ENCODE assay signal across 17 cellular contexts in the genomic region with DNA sequence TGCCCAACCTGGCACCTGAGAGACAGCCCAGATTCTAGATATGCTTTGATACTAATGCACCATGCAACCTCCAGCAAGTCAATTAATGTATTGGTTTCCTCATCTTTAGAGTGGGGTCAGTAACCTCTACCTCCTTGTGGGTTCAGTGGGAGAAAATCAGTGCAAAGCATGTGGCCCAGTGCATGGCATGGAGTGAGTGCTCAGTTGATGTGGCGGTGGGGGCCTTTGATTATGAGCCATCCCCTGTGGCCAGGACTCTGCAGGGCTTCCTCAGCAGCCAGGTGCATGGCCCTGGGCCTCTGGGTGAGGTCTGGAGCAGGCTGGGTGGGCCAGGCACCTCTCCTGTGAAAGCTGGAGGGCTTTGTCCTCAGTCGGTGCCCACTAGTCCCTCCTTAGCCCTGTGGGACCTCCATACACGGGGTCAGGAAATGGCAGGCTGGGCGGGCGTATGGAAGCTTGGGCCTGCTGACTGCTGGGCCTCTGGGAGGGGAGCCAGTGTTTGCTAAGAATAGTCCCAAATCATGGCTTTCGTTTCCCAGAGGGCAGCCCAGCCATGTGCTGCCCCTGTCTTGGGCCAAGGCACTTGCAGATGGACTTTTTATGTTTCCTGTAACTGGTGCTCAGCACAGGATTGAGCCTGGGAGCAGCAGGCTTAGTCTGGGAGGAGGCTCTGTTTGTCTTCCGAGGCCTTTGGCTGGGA. TPM values are rescaled to one million over a fixed set of nuclear protein-coding genes. Genes with fewer than 3 reads are reported as not detected.
DNase-seq lines count a peak whose midpoint lies in the region; ATAC-seq, FAIRE-seq and TF ChIP-seq lines count a peak whose summit lies in the region.
"Had no signal": no experiment of that assay in that cellular context is flagged by ENCODE, and none has a peak within 500 bp of the region (broad histone marks: within the 10 kb centered on the region; RNA-seq: fewer than 3 reads in every experiment).

No MANE protein-coding gene starts in this region.

- H3K27me3 ChIP-seq in endodermal cell (ENCODE audit: control insufficient read depth, insufficient read depth, low read length, poor library complexity, severe bottlenecking) (no peaks in the 10 kb centered on the region), right lobe of liver (no peaks in the 10 kb centered on the region)

- DNase-seq in endodermal cell (no peak), right lobe of liver (peak in 1 of 3 donors; percentile 33), GM19239 (ENCODE audit: insufficient read length, low spot score) (no peak), type B pancreatic cell (ENCODE audit: extremely low spot score, unreplicated experiment) (no peak), RWPE1 (ENCODE audit: low spot score) (no peak)
- DNase-seq in stimulated activated CD4-positive, alpha-beta T cell treated with anti-CD3 and anti-CD28 coated beads, Interleukin-12 subunit alpha, Interleukin-12 subunit beta, amount 100 ng/mL, for 4 hours = no peak
- DNase-seq: activated CD4-positive, alpha-beta T cell treated with anti-CD3 and anti-CD28 coated beads, Interleukin-2, amount 10 ng/mL, durations not matched to agents 7 days and 5 days; activated effector memory CD4-positive, alpha-beta T cell treated with anti-CD3 and anti-CD28 coated beads, Interleukin-2, amount 50 U/mL, for 16 hours; HFFc6; PC-3 had no signal

- H3K9me3 ChIP-seq in HEK293 (ENCODE audit: control insufficient read depth, insufficient read depth, low read depth, low read length) (no peaks in the 10 kb centered on the region), endodermal cell (ENCODE audit: control insufficient read depth, low read length) (no peaks in the 10 kb centered on the region), right lobe of liver (no peaks in the 10 kb centered on the region)

- no peak for TF ChIP-seq POLR2A in right lobe of liver (IDR thresholded peaks at IDR 0.05)

- CTCF ChIA-PET in HEK293 (lab: Yijun Ruan, JAX) = no interaction called here
- CTCF ChIA-PET in RWPE1 (lab: Yijun Ruan, JAX) = no interaction called here

- H3K27ac Mint-ChIP-seq in endodermal cell (peak overlapping the region; percentile 55), type B pancreatic cell (no peak overlapping the region)
- peak overlapping the region; percentile 4 for H3K27ac Mint-ChIP-seq in stimulated activated memory B cell treated with anti-CD40 and anti-IgM and Interleukin-4, amounts not matched to agents 10 μg/mL and 1 μg/mL and 100 μg/mL, for 72 hours
- H3K27ac Mint-ChIP-seq: activated CD4-positive, alpha-beta T cell treated with anti-CD3 and anti-CD28 coated beads, Interleukin-2, amount 10 ng/mL, durations not matched to agents 7 days and 5 days; HFFc6; T-helper 1 cell treated with Interleukin-12 subunit alpha and Interleukin-12 subunit beta and Interleukin-4 antibody, amounts not matched to agents 30 μg/mL and 1 μg/mL, for 36 hours had no signal

- H3K9me3 Mint-ChIP-seq in endodermal cell = no peaks in the 10 kb centered on the region
- H3K9me3 Mint-ChIP-seq in stimulated activated memory B cell treated with anti-CD40 and anti-IgM and Interleukin-4, amounts not matched to agents 10 μg/mL and 1 μg/mL and 100 μg/mL, for 72 hours = no peaks in the 10 kb centered on the region
- no peaks in the 10 kb centered on the region for H3K9me3 Mint-ChIP-seq in type B pancreatic cell
- H3K9me3 Mint-ChIP-seq: activated CD4-positive, alpha-beta T cell treated with anti-CD3 and anti-CD28 coated beads, Interleukin-2, amount 10 ng/mL, durations not matched to agents 7 days and 5 days; central memory CD8-positive, alpha-beta T cell; HFFc6; T-helper 1 cell treated with Interleukin-12 subunit alpha and Interleukin-12 subunit beta and Interleukin-4 antibody, amounts not matched to agents 30 μg/mL and 1 μg/mL, for 36 hours had no signal

- TF ChIP-seq CTCF in HEK293 (tag by site-specific recombination; IDR thresholded peaks at IDR 0.05) (no peak), endodermal cell (conservative IDR thresholded peaks at IDR 0.05) (no peak), right lobe of liver (IDR thresholded peaks at IDR 0.05) (no peak), type B pancreatic cell (conservative IDR thresholded peaks at IDR 0.05) (no peak), RWPE1 (conservative IDR thresholded peaks at IDR 0.05; ENCODE audit: low read depth) (no peak)

- H3K27me3 Mint-ChIP-seq in endodermal cell (ENCODE audit: insufficient read depth) = no peaks in the 10 kb centered on the region
- no peaks in the 10 kb centered on the region for H3K27me3 Mint-ChIP-seq in stimulated activated memory B cell treated with anti-CD40 and anti-IgM and Interleukin-4, amounts not matched to agents 10 μg/mL and 1 μg/mL and 100 μg/mL, for 72 hours
- peaks cover 34% of the 10 kb centered on the region for H3K27me3 Mint-ChIP-seq in type B pancreatic cell

- H3K27ac ChIP-seq in HEK293 (ENCODE audit: extremely low read depth, low read depth, low read length) = no peak overlapping the region
- no peak overlapping the region for H3K27ac ChIP-seq in endodermal cell (ENCODE audit: low read depth, low read length)
- H3K27ac ChIP-seq in right lobe of liver = peak overlapping the region in 1 of 3 donors; percentile 22
- no peak overlapping the region for H3K27ac ChIP-seq in RWPE1

- 84 to 91% methylated on average over 5 to 7 of the region's 7 CpGs for WGBS in endodermal cell (ENCODE audit: insufficient coverage in 1 of 2, insufficient read length in 1 of 2), 2 experiments
- WGBS in right lobe of liver (ENCODE audit: insufficient coverage, low coverage, low lambda C conversion rate, missing lambda C conversion rate) = 50% methylated on average over 2 of the region's 7 CpGs

- no peak overlapping the region for H3K4me3 Mint-ChIP-seq in endodermal cell
- no peak overlapping the region for H3K4me3 Mint-ChIP-seq in stimulated activated memory B cell treated with anti-CD40 and anti-IgM and Interleukin-4, amounts not matched to agents 10 μg/mL and 1 μg/mL and 100 μg/mL, for 72 hours
- H3K4me3 Mint-ChIP-seq in type B pancreatic cell = no peak overlapping the region
- H3K4me3 Mint-ChIP-seq: activated CD4-positive, alpha-beta T cell treated with anti-CD3 and anti-CD28 coated beads, Interleukin-2, amount 10 ng/mL, durations not matched to agents 7 days and 5 days; central memory CD8-positive, alpha-beta T cell; HFFc6; T-helper 1 cell treated with Interleukin-12 subunit alpha and Interleukin-12 subunit beta and Interleukin-4 antibody, amounts not matched to agents 30 μg/mL and 1 μg/mL, for 36 hours had no signal

- ATAC-seq in right lobe of liver = peak; percentile 44 to 54 (median 50)
- ATAC-seq in stimulated activated memory B cell treated with anti-CD40 and anti-IgM and Interleukin-4, amounts not matched to agents 10 μg/mL and 1 μg/mL and 100 μg/mL, for 72 hours = no peak
- ATAC-seq: PC-3 had no signal

- H3K4me1 Mint-ChIP-seq in endodermal cell (peaks cover 36% of the 10 kb centered on the region), type B pancreatic cell (ENCODE audit: unreplicated experiment) (peaks cover 21% of the 10 kb centered on the region)
- peaks cover 47% of the 10 kb centered on the region for H3K4me1 Mint-ChIP-seq in stimulated activated memory B cell treated with anti-CD40 and anti-IgM and Interleukin-4, amounts not matched to agents 10 μg/mL and 1 μg/mL and 100 μg/mL, for 72 hours

- H3K4me1 ChIP-seq in HEK293 (ENCODE audit: control insufficient read depth, insufficient read depth, low read length) (peaks cover 6% of the 10 kb centered on the region), endodermal cell (ENCODE audit: control insufficient read depth, insufficient read depth, low read length) (peaks cover 6% of the 10 kb centered on the region), right lobe of liver (peaks cover 0 to 12% (median 0%) of the 10 kb centered on the region in 4 donors)

- H3K36me3 Mint-ChIP-seq in endodermal cell (ENCODE audit: low read depth) (peaks cover 19% of the 10 kb centered on the region), type B pancreatic cell (no peaks in the 10 kb centered on the region)
- peaks cover 4% of the 10 kb centered on the region for H3K36me3 Mint-ChIP-seq in stimulated activated memory B cell treated with anti-CD40 and anti-IgM and Interleukin-4, amounts not matched to agents 10 μg/mL and 1 μg/mL and 100 μg/mL, for 72 hours

- POLR2A ChIA-PET in HEK293 (lab: Yijun Ruan, JAX) = no interaction called here
- POLR2A ChIA-PET in RWPE1 (lab: Yijun Ruan, JAX; ENCODE audit: low non-redundant PET) = no interaction called here

- intact Hi-C loops in right lobe of liver (cut with DNase I) = no loop called here

- no peak for FAIRE-seq in GM19239 (lab: Jason Lieb, UNC)
- FAIRE-seq: GM12892 had no signal

- H3K4me3 ChIP-seq in HEK293 (ENCODE audit: low read depth, low read length) (no peak overlapping the region), endodermal cell (ENCODE audit: low read length) (no peak overlapping the region), right lobe of liver (no peak overlapping the region)

- no peak overlapping the region for H3K9ac ChIP-seq in endodermal cell (ENCODE audit: extremely low read depth, low read length, poor library complexity, severe bottlenecking)

- H3K36me3 ChIP-seq in HEK293 (ENCODE audit: control insufficient read depth in 2 of 2, insufficient read depth in 1 of 2, low read length in 2 of 2) = peaks cover 0 to 27% of the 10 kb centered on the region in 2 experiments; a peak in 2 of 3 replicates
- H3K36me3 ChIP-seq in endodermal cell (ENCODE audit: control insufficient read depth, insufficient read depth, low read length) = no peaks in the 10 kb centered on the region
- no peaks in the 10 kb centered on the region for H3K36me3 ChIP-seq in right lobe of liver

TF ChIP-seq in HEK293, 187 proteins besides CTCF, POLR2A, EP300 and RAD21 (continues in another document):
- no peak for TF ChIP-seq ZBTB21 (tag by site-specific recombination; IDR thresholded peaks at IDR 0.05)
- no peak for TF ChIP-seq SP2 (tag by site-specific recombination; IDR thresholded peaks at IDR 0.05)

RNA-seq across cellular contexts. Expression of gene PALD1, which starts 3.4 kb away (rescaled TPM):
- total RNA-seq in endodermal cell (10 to 100 TPM; 17.3 to 19.7 TPM), right lobe of liver (1 to 10 TPM in 4 of 6 experiments, under 1 TPM in 2; 0.81 to 2.9 (median 1.3) TPM), type B pancreatic cell (ENCODE audit: low replicate concordance) (0.43 and 9.6 TPM in 2 replicates)
- polyA plus RNA-seq in endodermal cell (2013, experiment 1 of 2) = 12.0 TPM
- 11.6 TPM for polyA plus RNA-seq in endodermal cell (2013, experiment 2 of 2)
- total RNA-seq: HFFc6 had no signal

RNA-seq across cellular contexts. Expression of gene NODAL, which starts 40.5 kb away (rescaled TPM):
- total RNA-seq in endodermal cell (10 to 100 TPM; 18.2 to 71.0 TPM), right lobe of liver (not detected), type B pancreatic cell (ENCODE audit: low replicate concordance) (not detected in 2 replicates)
- polyA plus RNA-seq in endodermal cell (2013, experiment 1 of 2) = 36.1 TPM
- 39.2 TPM for polyA plus RNA-seq in endodermal cell (2013, experiment 2 of 2)
- total RNA-seq: activated CD4-positive, alpha-beta T cell treated with anti-CD3 and anti-CD28 coated beads, Interleukin-2, amount 10 ng/mL, durations not matched to agents 7 days and 5 days; HFFc6; LHCN-M2; PC-3; pulmonary artery endothelial cell had no signal

Comparison
In these comparisons a context has a peak if more than half of its experiments do, and no peak if none do; other contexts are left out.
1. RNA of gene NODAL, which starts 40.5 kb away (total RNA-seq): 18.2 to 71.0 TPM in endodermal cell; not detected in right lobe of liver and not detected in type B pancreatic cell; every median in the first group is over 10 times any median in the second.